In genomic region chr9:21611896-21612295, GRCh38 we compare ENCODE assay signal across 12 cellular contexts.
DNase-seq lines count a peak whose midpoint lies in the region; ATAC-seq and TF ChIP-seq lines count a peak whose summit lies in the region.
"Had no signal": no experiment of that assay in that cellular context is flagged by ENCODE, and none has a peak within 500 bp of the region (broad histone marks: within the 10 kb centered on the region; RNA-seq: fewer than 3 reads in every experiment).

No MANE protein-coding gene starts in this region.

- H3K27ac ChIP-seq in mammary epithelial cell (ENCODE audit: insufficient read depth, low read depth, low read length) = peak overlapping the region; percentile 80

- no peaks in the 10 kb centered on the region for H3K9me3 ChIP-seq in mammary epithelial cell (replicated peaks; ENCODE audit: insufficient read depth, low read length)

- BruUV-seq in mammary epithelial cell (replicated peaks; lab: Mats Ljungman, UMichigan) = no TSS peak

- H3K4me2 ChIP-seq in mammary epithelial cell (ENCODE audit: insufficient read depth, low read depth, low read length) = peak overlapping the region; percentile 69

- DNase-seq in activated CD4-positive, CD25-positive, alpha-beta regulatory T cell treated with anti-CD3 and anti-CD28 coated beads, Interleukin-2, amount 50 U/mL, for 72 hours = no peak
- DNase-seq in activated CD4-positive, alpha-beta T cell treated with anti-CD3 and anti-CD28 coated beads, Interleukin-2, amount 50 U/mL, for 48 hours = peak; percentile 21 to 38
- DNase-seq in mammary epithelial cell = peak; percentile 94
- peak; percentile 53 for DNase-seq in stimulated activated CD4-positive, alpha-beta T cell treated with anti-CD3 and anti-CD28 coated beads, Interleukin-4, amount 100 ng/mL, for 24 hours
- no peak for DNase-seq in DMS114 treated with DMSO at 0.1 percent for 48 hours (lab: John Stamatoyannopoulos, UW; ENCODE audit: unreplicated experiment)
- DNase-seq: cerebellar nuclear complex, left cardiac atrium, NCI-H1436 treated with DMSO at 0.1 percent for 48 hours, NCI-H524 treated with DMSO at 0.1 percent for 48 hours had no signal

- intact Hi-C loops in mammary epithelial cell (cut with micrococcal nuclease) = loop anchor here (5.0 kb wide), 1 partner anchor 55 kb away; no protein-coding TSS in a partner anchor

- in situ Hi-C loops in mammary epithelial cell (cut with MboI; ENCODE audit: low sequenced_read_pairs in 2 of 2) = no loop called here

- H3K79me2 ChIP-seq in mammary epithelial cell (ENCODE audit: insufficient read depth, low read length) = peaks cover 2% of the 10 kb centered on the region

- CTCF ChIA-PET in mammary epithelial cell (lab: Charles Lee; ENCODE audit: low non-redundant PET) = interaction anchor here (0.6 kb wide), 3 partner anchors 23 to 71 kb away, joined by 3 to 5 read pairs (median 3); no protein-coding TSS in a partner anchor

- H3K27me3 ChIP-seq in mammary epithelial cell (ENCODE audit: insufficient read depth, low read length) = no peaks in the 10 kb centered on the region

- peaks cover 41% of the 10 kb centered on the region for H3K4me1 ChIP-seq in mammary epithelial cell (ENCODE audit: insufficient read depth, low read length)

- dilution Hi-C loops in mammary epithelial cell (cut with HindIII; ENCODE audit: low sequenced_read_pairs) = no loop called here

- peak; percentile 45 to 46 for ATAC-seq in activated CD4-positive, CD25-positive, alpha-beta regulatory T cell treated with anti-CD3 and anti-CD28 coated beads, Interleukin-2, amount 50 U/mL, for 24 hours
- ATAC-seq in HG02840 (IDR thresholded peaks at IDR 0.05; ENCODE audit: low FRiP score, unreplicated experiment) (no peak), GM19324 (IDR thresholded peaks at IDR 0.05; ENCODE audit: low FRiP score, unreplicated experiment) (no peak)

- no peak for TF ChIP-seq CTCF in mammary epithelial cell (conservative IDR thresholded peaks at IDR 0.05 in 1 of 2, IDR thresholded peaks at IDR 0.05 in 1 of 2; ENCODE audit: extremely low read depth in 1 of 2, insufficient read depth in 1 of 2, low read depth in 1 of 2, low read length in 2 of 2)

- H2AFZ ChIP-seq in mammary epithelial cell (ENCODE audit: low read depth, low read length) = no peak overlapping the region

- H3K9ac ChIP-seq in mammary epithelial cell (ENCODE audit: insufficient read depth, low read length) = peak overlapping the region; percentile 35

- WGBS in mammary epithelial cell (ENCODE audit: low coverage, missing lambda C conversion rate) = 0% methylated on average over 1 of the region's 1 CpG

- no peaks in the 10 kb centered on the region for H4K20me1 ChIP-seq in mammary epithelial cell (ENCODE audit: insufficient read depth, low read length)

- no peaks in the 10 kb centered on the region for H3K36me3 ChIP-seq in mammary epithelial cell (ENCODE audit: insufficient read depth, low read length)

- peak overlapping the region in 2 of 3 experiments; percentile 1 to 11 for H3K4me3 ChIP-seq in mammary epithelial cell (replicated peaks in 1 of 3; ENCODE audit: insufficient read depth in 1 of 3, low read depth in 2 of 3, low read length in 3 of 3)

Comparison
In these comparisons a context has a peak if more than half of its experiments do, and no peak if none do; other contexts are left out.
1. ATAC-seq: peak in activated CD4-positive, CD25-positive, alpha-beta regulatory T cell treated with anti-CD3 and anti-CD28 coated beads, Interleukin-2, amount 50 U/mL, for 24 hours (2 of 2); none in HG02840 (single experiment) and GM19324 (single experiment).
2. DNase-seq: peak in activated CD4-positive, alpha-beta T cell treated with anti-CD3 and anti-CD28 coated beads, Interleukin-2, amount 50 U/mL, for 48 hours (2 of 2), mammary epithelial cell (single experiment) and stimulated activated CD4-positive, alpha-beta T cell treated with anti-CD3 and anti-CD28 coated beads, Interleukin-4, amount 100 ng/mL, for 24 hours (single experiment); none in activated CD4-positive, CD25-positive, alpha-beta regulatory T cell treated with anti-CD3 and anti-CD28 coated beads, Interleukin-2, amount 50 U/mL, for 72 hours (single experiment) and DMS114 treated with DMSO at 0.1 percent for 48 hours (single experiment).